ENCODE assay signal across 31 cellular contexts in genomic region chr2:95008311-95008710, GRCh38. TPM values are rescaled to one million over a fixed set of nuclear protein-coding genes. Genes with fewer than 3 reads are reported as not detected.
DNase-seq lines count a peak whose midpoint lies in the region; ATAC-seq and TF ChIP-seq lines count a peak whose summit lies in the region.
"Had no signal": no experiment of that assay in that cellular context is flagged by ENCODE, and none has a peak within 500 bp of the region (broad histone marks: within the 10 kb centered on the region; RNA-seq: fewer than 3 reads in every experiment).

No MANE protein-coding gene starts in this region.

- TF ChIP-seq CTCF in brain (conservative IDR thresholded peaks at IDR 0.05) = no peak
- no peak for TF ChIP-seq CTCF in heart left ventricle (IDR thresholded peaks at IDR 0.05)
- TF ChIP-seq CTCF in left lung (IDR thresholded peaks at IDR 0.05) = no peak
- no peak for TF ChIP-seq CTCF in A673 (conservative IDR thresholded peaks at IDR 0.05; ENCODE audit: low read depth, low read length)

- no peaks in the 10 kb centered on the region for H3K36me3 Mint-ChIP-seq in brain
- H3K36me3 Mint-ChIP-seq: stimulated activated effector memory CD8-positive, alpha-beta T cell treated with anti-CD3 and anti-CD28 coated beads, Interleukin-12 subunit alpha, Interleukin-12 subunit beta, amount 100 ng/mL, for 72 hours had no signal

- TF ChIP-seq POLR2A in heart left ventricle (IDR thresholded peaks at IDR 0.05) = no peak

- POLR2A ChIA-PET in A673 (lab: Charles Lee; ENCODE audit: low non-redundant PET) = no interaction called here

- intact Hi-C loops in heart left ventricle (cut with DNase I) (no loop called here), left lung (cut with DNase I) (no loop called here), A673 (cut with micrococcal nuclease; ENCODE audit: unreplicated experiment) (no loop called here)

- H3K4me1 Mint-ChIP-seq in brain = peaks cover 41% of the 10 kb centered on the region

- CTCF ChIA-PET in A673 (lab: Charles Lee) = no interaction called here

- DNase-seq in heart left ventricle (no peak), left lung (no peak), NCI-H82 (lab: John Stamatoyannopoulos, UW) (no peak), A673 (ENCODE audit: low spot score) (no peak), NCI-H345 treated with DMSO at 0.1 percent for 48 hours (lab: John Stamatoyannopoulos, UW; ENCODE audit: unreplicated experiment) (no peak)
- DNase-seq: activated CD4-positive, CD25-positive, alpha-beta regulatory T cell; activated T-cell treated with anti-CD3 and anti-CD28 coated beads, Interleukin-2, amount 50 U/mL, for 24 hours; esophagus squamous epithelium; foreskin keratinocyte; H9; MV-4-11; NCI-H146; NCI-H446 treated with DMSO at 0.1 percent for 48 hours; NCI-H774; RPMI8226; stimulated activated CD4-positive, alpha-beta T cell treated with anti-CD3 and anti-CD28 coated beads, Interleukin-4, amount 100 ng/mL, for 24 hours had no signal

- H3K36me3 ChIP-seq in heart left ventricle (no peaks in the 10 kb centered on the region), muscle layer of colon (ENCODE audit: insufficient read depth, low read length) (no peaks in the 10 kb centered on the region), left lung (no peaks in the 10 kb centered on the region), A673 (ENCODE audit: insufficient read depth, low read length, poor library complexity, severe bottlenecking) (no peaks in the 10 kb centered on the region)
- H3K36me3 ChIP-seq: BLaER1 treated with 17β-estradiol and CSF1 and Interleukin-3, amounts not matched to agents 10 nM and 100 nM; esophagus squamous epithelium; upper lobe of right lung had no signal

- H3K4me3 ChIP-seq in heart left ventricle = no peak overlapping the region
- H3K4me3 ChIP-seq in muscle layer of colon (ENCODE audit: low read depth in 1 of 2, low read length in 2 of 2) = no peak overlapping the region
- no peak overlapping the region for H3K4me3 ChIP-seq in left lung
- no peak overlapping the region for H3K4me3 ChIP-seq in A673 (ENCODE audit: low read depth, low read length, poor library complexity, severe bottlenecking)
- H3K4me3 ChIP-seq: BLaER1 treated with 17β-estradiol and CSF1 and Interleukin-3, amounts not matched to agents 10 nM and 100 nM; esophagus squamous epithelium; upper lobe of right lung had no signal

- WGBS in heart left ventricle, 4 donors = 36 to 69% (median 54%) methylated on average over 2 of the region's 2 CpGs

- H3K9me3 Mint-ChIP-seq in brain = no peaks in the 10 kb centered on the region
- H3K9me3 Mint-ChIP-seq: activated T-cell treated with anti-CD3 and anti-CD28 coated beads, Interleukin-2, amount 50 U/mL, for 24 hours; central memory CD8-positive, alpha-beta T cell; H9; neural crest cell; stimulated activated effector memory CD8-positive, alpha-beta T cell treated with anti-CD3 and anti-CD28 coated beads, Interleukin-12 subunit alpha, Interleukin-12 subunit beta, amount 100 ng/mL, for 72 hours had no signal

- no TSS peak for BruUV-seq in A673 (replicated peaks; lab: Mats Ljungman, UMichigan)

- H3K4me3 Mint-ChIP-seq in brain = no peak overlapping the region
- H3K4me3 Mint-ChIP-seq: activated T-cell treated with anti-CD3 and anti-CD28 coated beads, Interleukin-2, amount 50 U/mL, for 24 hours; central memory CD8-positive, alpha-beta T cell; H9; neural crest cell; stimulated activated effector memory CD8-positive, alpha-beta T cell treated with anti-CD3 and anti-CD28 coated beads, Interleukin-12 subunit alpha, Interleukin-12 subunit beta, amount 100 ng/mL, for 72 hours had no signal

- H3K4me1 ChIP-seq in heart left ventricle (peaks cover 0 to 8% (median 0%) of the 10 kb centered on the region in 12 donors), muscle layer of colon (ENCODE audit: insufficient read depth, low read length) (peaks cover 15% of the 10 kb centered on the region), left lung (no peaks in the 10 kb centered on the region), A673 (ENCODE audit: insufficient read depth, low read length, poor library complexity, severe bottlenecking) (peaks cover 20% of the 10 kb centered on the region)
- H3K4me1 ChIP-seq: esophagus squamous epithelium, foreskin keratinocyte, parathyroid adenoma, upper lobe of right lung had no signal

- H3K27me3 ChIP-seq in heart left ventricle (peaks cover 0 to 4% (median 0%) of the 10 kb centered on the region in 9 donors), muscle layer of colon (ENCODE audit: control insufficient read depth in 1 of 2, insufficient read depth in 2 of 2, low read length in 2 of 2) (no peaks in the 10 kb centered on the region), left lung (peaks cover 0 to 13% of the 10 kb centered on the region in 2 donors), A673 (replicated peaks; ENCODE audit: insufficient read depth, low read depth, low read length, poor library complexity) (no peaks in the 10 kb centered on the region)
- H3K27me3 ChIP-seq: BLaER1 treated with 17β-estradiol and CSF1 and Interleukin-3, amounts not matched to agents 10 nM and 100 nM had no signal

- peak overlapping the region in 4 of 5 experiments; percentile 26 to 91 (median 56) for H3K27ac Mint-ChIP-seq in brain
- H3K27ac Mint-ChIP-seq: activated T-cell treated with anti-CD3 and anti-CD28 coated beads, Interleukin-2, amount 50 U/mL, for 24 hours; H9; stimulated activated effector memory CD8-positive, alpha-beta T cell treated with anti-CD3 and anti-CD28 coated beads, Interleukin-12 subunit alpha, Interleukin-12 subunit beta, amount 100 ng/mL, for 72 hours had no signal

- H3K9ac ChIP-seq in muscle layer of colon (ENCODE audit: low read length) = no peak overlapping the region
- H3K9ac ChIP-seq: BLaER1 treated with 17β-estradiol and CSF1 and Interleukin-3, amounts not matched to agents 10 nM and 100 nM; parathyroid adenoma had no signal

- H3K9me3 ChIP-seq in heart left ventricle (no peaks in the 10 kb centered on the region), muscle layer of colon (ENCODE audit: low read length) (no peaks in the 10 kb centered on the region), left lung (no peaks in the 10 kb centered on the region), A673 (ENCODE audit: low read depth, low read length, poor library complexity, severe bottlenecking) (no peaks in the 10 kb centered on the region)
- H3K9me3 ChIP-seq: BLaER1 treated with 17β-estradiol and CSF1 and Interleukin-3, amounts not matched to agents 10 nM and 100 nM; esophagus squamous epithelium; upper lobe of right lung had no signal

- peaks cover 14% of the 10 kb centered on the region for H3K27me3 Mint-ChIP-seq in brain

- H3K27ac ChIP-seq in heart left ventricle = peak overlapping the region in 7 of 12 donors; percentile 9 to 80 (median 50)
- H3K27ac ChIP-seq in muscle layer of colon (ENCODE audit: low read depth, low read length) = peak overlapping the region; percentile 2
- H3K27ac ChIP-seq in temporal lobe (ENCODE audit: low read depth, low read length) = peak overlapping the region; percentile 63
- H3K27ac ChIP-seq in left lung = no peak overlapping the region
- no peak overlapping the region for H3K27ac ChIP-seq in A673 (ENCODE audit: low read depth, low read length, poor library complexity, severe bottlenecking)
- H3K27ac ChIP-seq: BLaER1 treated with 17β-estradiol and CSF1 and Interleukin-3, amounts not matched to agents 10 nM and 100 nM; esophagus squamous epithelium; foreskin keratinocyte; parathyroid adenoma; upper lobe of right lung had no signal

- ATAC-seq in heart left ventricle = peak; percentile 14 to 56 (median 39)
- no peak for ATAC-seq in left lung
- ATAC-seq: foreskin keratinocyte; sciatic nerve; stimulated activated effector memory CD8-positive, alpha-beta T cell treated with anti-CD3 and anti-CD28 coated beads, Interleukin-12 subunit alpha, Interleukin-12 subunit beta, amount 100 ng/mL, for 72 hours; upper lobe of right lung had no signal

RNA-seq across cellular contexts. Expression of gene MAL, which starts 17.2 kb away (rescaled TPM):
- polyA plus RNA-seq in brain (ENCODE audit: insufficient read depth, low read depth, low replicate concordance) (206 TPM), heart left ventricle (1 to 10 TPM; 2.3 to 8.4 TPM)
- total RNA-seq in heart left ventricle (10 to 100 TPM in 2 of 9 donors, 1 to 10 TPM in 6, under 1 TPM in 1; 0.97 to 12.7 (median 3.5) TPM), temporal lobe (not detected), left lung (10 to 100 TPM in 1 of 2 donors, 1 to 10 TPM in 1; 1.8 to 13.6 TPM), A673 (2021) (not detected in 2 replicates)
- total RNA-seq: dermis microvascular lymphatic vessel endothelial cell, foreskin keratinocyte, G401, H9, LHCN-M2, SK-MEL-5, subcutaneous adipose tissue had no signal
- polyA plus RNA-seq: foreskin keratinocyte had no signal

Comparison
In these comparisons a context has a peak if more than half of its experiments do, and no peak if none do; other contexts are left out.
1. H3K27ac ChIP-seq: peak in heart left ventricle (7 of 12), muscle layer of colon (single experiment) and temporal lobe (single experiment); none in left lung (0 of 2) and A673 (single experiment).